Comparison of ENCODE assay signal across 9 cellular contexts in genomic region chr10:5904227-5904626, GRCh38. TPM values are rescaled to one million over a fixed set of nuclear protein-coding genes. Genes with fewer than 3 reads are reported as not detected.
A peak's percentile ranks its signal among the peaks of the same experiment; 100 is the strongest.
DNase-seq lines count a peak whose midpoint lies in the region; ATAC-seq and TF ChIP-seq lines count a peak whose summit lies in the region.
"Had no signal": no experiment of that assay in that cellular context is flagged by ENCODE, and none has a peak within 500 bp of the region (broad histone marks: within the 10 kb centered on the region; RNA-seq: fewer than 3 reads in every experiment).

No MANE protein-coding gene starts in this region.

- TF ChIP-seq EP300 in gastroesophageal sphincter (IDR thresholded peaks at IDR 0.05): no peak

- H3K9me3 ChIP-seq in gastroesophageal sphincter: no peaks in the 10 kb centered on the region
- H3K9me3 ChIP-seq: suprapubic skin had no signal

- H3K27me3 ChIP-seq in gastroesophageal sphincter: no peaks in the 10 kb centered on the region
- H3K27me3 ChIP-seq: suprapubic skin had no signal

- H3K4me1 ChIP-seq in gastroesophageal sphincter: peaks cover 0 to 14% (median 0%) of the 10 kb centered on the region in 3 donors
- H3K4me1 ChIP-seq: suprapubic skin had no signal

- no peak for TF ChIP-seq POLR2A in gastroesophageal sphincter (IDR thresholded peaks at IDR 0.05)

- no peak overlapping the region for H3K27ac ChIP-seq in gastroesophageal sphincter
- H3K27ac ChIP-seq: skin epidermis, suprapubic skin had no signal

- ATAC-seq in GM18873 (IDR thresholded peaks at IDR 0.05; ENCODE audit: low FRiP score, unreplicated experiment) (peak; percentile 97), GM21528 (IDR thresholded peaks at IDR 0.05; ENCODE audit: low FRiP score, unreplicated experiment) (peak; percentile 94), HG03354 (IDR thresholded peaks at IDR 0.05; ENCODE audit: poor library complexity, severe bottlenecking, unreplicated experiment) (peak; percentile 95), left lobe of liver (no peak), gastroesophageal sphincter (no peak)

- no peak overlapping the region for H3K4me3 ChIP-seq in gastroesophageal sphincter
- H3K4me3 ChIP-seq: skin epidermis, suprapubic skin had no signal

- no peak for TF ChIP-seq CTCF in gastroesophageal sphincter (IDR thresholded peaks at IDR 0.05)

- peaks cover 0 to 38% of the 10 kb centered on the region in 2 donors for H3K36me3 ChIP-seq in gastroesophageal sphincter

- DNase-seq in left lobe of liver (ENCODE audit: low spot score) (peak; percentile 3), glomerular visceral epithelial cell (ENCODE audit: extremely low spot score) (no peak)
- DNase-seq in stimulated activated CD4-positive, alpha-beta T cell treated with anti-CD3 and anti-CD28 coated beads, Interleukin-4, amount 100 ng/mL, for 4 hours: no peak

- 63 to 100% methylated on average over 3 of the region's 4 CpGs for WGBS in gastroesophageal sphincter (ENCODE audit: low coverage in 1 of 2), 2 donors

RNA-seq across cellular contexts. Expression of gene FBH1, which starts 14.2 kb away (rescaled TPM):
- total RNA-seq in left lobe of liver (41.7 TPM), gastroesophageal sphincter (100 to 1,000 TPM in 2 of 4 donors, 10 to 100 TPM in 2; 76.2 to 108 (median 98.5) TPM)

RNA-seq across cellular contexts. Expression of gene ANKRD16, which starts 14.5 kb away (rescaled TPM):
- total RNA-seq in left lobe of liver (6.6 TPM), gastroesophageal sphincter (1 to 10 TPM; 3.3 to 8.9 (median 5.9) TPM)

Comparison
In these comparisons a context has a peak if more than half of its experiments do, and no peak if none do; other contexts are left out.
1. ATAC-seq: peak in GM18873 (single experiment), GM21528 (single experiment) and HG03354 (single experiment); none in left lobe of liver (single experiment) and gastroesophageal sphincter (single experiment).